1 cellular context compared by ENCODE assay signal in the genomic region with DNA sequence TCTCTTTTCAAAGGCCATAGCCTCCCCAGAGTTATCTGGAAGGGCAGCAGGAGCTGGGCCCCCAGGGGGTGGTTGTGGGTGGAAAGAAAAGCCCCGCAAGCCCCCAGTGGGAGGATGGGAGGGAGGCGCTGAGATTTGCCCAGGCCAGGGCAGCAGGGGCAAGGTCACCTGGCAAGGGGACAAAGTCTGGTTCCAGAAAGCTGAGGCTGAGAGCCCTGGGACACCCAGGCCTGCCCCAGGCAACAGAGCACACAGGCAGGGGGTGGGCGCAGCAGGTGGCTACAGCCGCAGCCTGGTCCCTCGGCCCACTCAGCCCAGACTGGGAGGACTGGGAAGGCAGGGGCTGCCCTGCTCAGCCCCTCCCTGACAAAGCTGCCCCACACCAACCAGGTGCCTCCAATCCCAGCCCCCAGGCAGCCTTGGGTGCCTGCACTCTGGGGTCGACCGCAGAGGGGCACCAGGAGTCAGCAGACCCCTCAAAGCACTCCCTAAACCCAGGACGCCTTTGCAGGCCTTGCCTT.
A peak's percentile ranks its signal among the peaks of the same experiment; 100 is the strongest.
TF ChIP-seq lines count a peak whose summit lies in the region.

No MANE protein-coding gene starts in this region.

TF ChIP-seq in HepG2, 621 proteins besides CTCF, POLR2A, EP300 and RAD21 (continued from another document):
- TF ChIP-seq, protein P1, sequence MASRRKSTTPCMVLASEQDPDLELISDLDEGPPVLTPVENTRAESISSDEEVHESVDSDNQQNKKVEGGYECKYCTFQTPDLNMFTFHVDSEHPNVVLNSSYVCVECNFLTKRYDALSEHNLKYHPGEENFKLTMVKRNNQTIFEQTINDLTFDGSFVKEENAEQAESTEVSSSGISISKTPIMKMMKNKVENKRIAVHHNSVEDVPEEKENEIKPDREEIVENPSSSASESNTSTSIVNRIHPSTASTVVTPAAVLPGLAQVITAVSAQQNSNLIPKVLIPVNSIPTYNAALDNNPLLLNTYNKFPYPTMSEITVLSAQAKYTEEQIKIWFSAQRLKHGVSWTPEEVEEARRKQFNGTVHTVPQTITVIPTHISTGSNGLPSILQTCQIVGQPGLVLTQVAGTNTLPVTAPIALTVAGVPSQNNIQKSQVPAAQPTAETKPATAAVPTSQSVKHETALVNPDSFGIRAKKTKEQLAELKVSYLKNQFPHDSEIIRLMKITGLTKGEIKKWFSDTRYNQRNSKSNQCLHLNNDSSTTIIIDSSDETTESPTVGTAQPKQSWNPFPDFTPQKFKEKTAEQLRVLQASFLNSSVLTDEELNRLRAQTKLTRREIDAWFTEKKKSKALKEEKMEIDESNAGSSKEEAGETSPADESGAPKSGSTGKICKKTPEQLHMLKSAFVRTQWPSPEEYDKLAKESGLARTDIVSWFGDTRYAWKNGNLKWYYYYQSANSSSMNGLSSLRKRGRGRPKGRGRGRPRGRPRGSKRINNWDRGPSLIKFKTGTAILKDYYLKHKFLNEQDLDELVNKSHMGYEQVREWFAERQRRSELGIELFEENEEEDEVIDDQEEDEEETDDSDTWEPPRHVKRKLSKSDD (CRISPR knock-in tag; IDR thresholded peaks at IDR 0.05; ENCODE audit: low read depth), result no peak
- TF ChIP-seq ZNF687 (CRISPR knock-in tag; IDR thresholded peaks at IDR 0.05), result peak; percentile 29
- peak; percentile 59; the same call in 1 of the 2 replicates for TF ChIP-seq GFI1 (CRISPR knock-in tag; IDR thresholded peaks at IDR 0.05; ENCODE audit: borderline replicate concordance)
- TF ChIP-seq HNF4A (CRISPR knock-in tag; IDR thresholded peaks at IDR 0.05), result peak; percentile 49
- 0 out of 2 replicates have a peak, but pooled peaks have one; percentile 21 for TF ChIP-seq HIVEP1 (CRISPR knock-in tag; IDR thresholded peaks at IDR 0.05)
- TF ChIP-seq ZHX2 (IDR thresholded peaks at IDR 0.05; ENCODE audit: low read depth), result no peak
- no peak for TF ChIP-seq ZHX2 (CRISPR knock-in tag; IDR thresholded peaks at IDR 0.05; ENCODE audit: borderline replicate concordance)
- TF ChIP-seq, protein P2, sequence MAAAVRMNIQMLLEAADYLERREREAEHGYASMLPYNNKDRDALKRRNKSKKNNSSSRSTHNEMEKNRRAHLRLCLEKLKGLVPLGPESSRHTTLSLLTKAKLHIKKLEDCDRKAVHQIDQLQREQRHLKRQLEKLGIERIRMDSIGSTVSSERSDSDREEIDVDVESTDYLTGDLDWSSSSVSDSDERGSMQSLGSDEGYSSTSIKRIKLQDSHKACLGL (CRISPR knock-in tag; IDR thresholded peaks at IDR 0.05), result 0 out of 2 replicates have a peak, but pooled peaks have one; percentile 20
- 0 out of 2 replicates have a peak, but pooled peaks have one; percentile 41 for TF ChIP-seq ZNF776 (CRISPR knock-in tag; IDR thresholded peaks at IDR 0.05)
- no peak for TF ChIP-seq ZBTB44 (CRISPR knock-in tag; IDR thresholded peaks at IDR 0.05)
